Comparison of ENCODE assay signal across 23 cellular contexts in genomic region chr3:69817988-69818387, GRCh38.
"Had no signal": no experiment of that assay in that cellular context is flagged by ENCODE, and none has a peak within 500 bp of the region (broad histone marks: within the 10 kb centered on the region; RNA-seq: fewer than 3 reads in every experiment).

No MANE protein-coding gene starts in this region.

- ATAC-seq: activated naive CD4-positive, alpha-beta T cell treated with anti-CD3 and anti-CD28 coated beads, Interleukin-2, amount 50 U/mL, for 72 hours; activated T-cell treated with anti-CD3 and anti-CD28 coated beads, Interleukin-2, amount 50 U/mL, for 72 hours; foreskin keratinocyte; left lung; stimulated activated naive CD8-positive, alpha-beta T cell treated with anti-CD3 and anti-CD28 coated beads, Interleukin-15, Interleukin-2, amounts not matched to agents 100 U/mL and 50 U/mL, for 24 hours had no signal

- H3K9me3 Mint-ChIP-seq: activated naive CD4-positive, alpha-beta T cell treated with anti-CD3 and anti-CD28 coated beads, Interleukin-2, amount 50 U/mL, for 72 hours; activated T-cell treated with anti-CD3 and anti-CD28 coated beads, Interleukin-2, amount 50 U/mL, for 72 hours; nephron; T-helper 2 cell treated with Interferon-gamma antibody and Interleukin-4, amounts not matched to agents 5 μg/mL and 100 μg/mL, for 36 hours had no signal

- H3K27me3 ChIP-seq: breast epithelium, esophagus muscularis mucosa, foreskin keratinocyte, heart right ventricle, left lung, right lobe of liver, testis, transverse colon had no signal

- H3K36me3 ChIP-seq: breast epithelium, esophagus muscularis mucosa, heart right ventricle, left lung, right lobe of liver, transverse colon had no signal

- H3K27ac ChIP-seq: breast epithelium, esophagus muscularis mucosa, foreskin keratinocyte, left lung, right lobe of liver, testis, transverse colon, VCaP had no signal

- H3K4me3 Mint-ChIP-seq: activated T-cell treated with anti-CD3 and anti-CD28 coated beads, Interleukin-2, amount 50 U/mL, for 72 hours; nephron; T-helper 2 cell treated with Interferon-gamma antibody and Interleukin-4, amounts not matched to agents 5 μg/mL and 100 μg/mL, for 36 hours had no signal

- H3K27ac Mint-ChIP-seq: activated naive CD4-positive, alpha-beta T cell treated with anti-CD3 and anti-CD28 coated beads, Interleukin-2, amount 50 U/mL, for 72 hours; activated T-cell treated with anti-CD3 and anti-CD28 coated beads, Interleukin-2, amount 50 U/mL, for 72 hours; nephron; T-helper 2 cell treated with Interferon-gamma antibody and Interleukin-4, amounts not matched to agents 5 μg/mL and 100 μg/mL, for 36 hours had no signal

- H3K4me3 ChIP-seq: breast epithelium, esophagus muscularis mucosa, heart right ventricle, left lung, right lobe of liver, testis, transverse colon had no signal

- DNase-seq: activated CD4-positive, alpha-beta T cell treated with anti-CD3 and anti-CD28 coated beads for 4 hours; activated CD4-positive, alpha-beta T cell treated with anti-CD3 and anti-CD28 coated beads, Interleukin-2, amount 50 U/mL, for 4 hours; activated naive CD4-positive, alpha-beta T cell; activated T-cell treated with anti-CD3 and anti-CD28 coated beads for 4 hours; activated T-cell treated with anti-CD3 and anti-CD28 coated beads, Interleukin-2, amount 50 U/mL, for 72 hours; dermis blood vessel endothelial cell; effector CD4-positive, alpha-beta T cell; foreskin keratinocyte; heart right ventricle; kidney glomerular epithelial cell; left lung; posterior cingulate gyrus; right lobe of liver; stimulated activated CD4-positive, alpha-beta T cell treated with anti-CD3 and anti-CD28 coated beads, Interleukin-2, amount 100 ng/mL, for 48 hours; stimulated activated naive CD8-positive, alpha-beta T cell treated with anti-CD3 and anti-CD28 coated beads, Interleukin-15, Interleukin-2, amounts not matched to agents 100 U/mL and 50 U/mL, for 24 hours; testis; transverse colon had no signal

- H3K4me1 ChIP-seq: breast epithelium, foreskin keratinocyte, left lung, right lobe of liver, testis had no signal

- H3K9me3 ChIP-seq: breast epithelium, esophagus muscularis mucosa, heart right ventricle, left lung, right lobe of liver, testis, transverse colon had no signal

- H3K36me3 Mint-ChIP-seq: activated naive CD4-positive, alpha-beta T cell treated with anti-CD3 and anti-CD28 coated beads, Interleukin-2, amount 50 U/mL, for 72 hours had no signal
